In genomic region chr1:8343044-8343443, GRCh38 we compare ENCODE assay signal across 12 cellular contexts. TPM values are rescaled to one million over a fixed set of nuclear protein-coding genes. Genes with fewer than 3 reads are reported as not detected.
DNase-seq lines count a peak whose midpoint lies in the region; ATAC-seq and TF ChIP-seq lines count a peak whose summit lies in the region.
"Had no signal": no experiment of that assay in that cellular context is flagged by ENCODE, and none has a peak within 500 bp of the region (broad histone marks: within the 10 kb centered on the region; RNA-seq: fewer than 3 reads in every experiment).

No MANE protein-coding gene starts in this region.

- no peak for DNase-seq in RWPE1 (ENCODE audit: low spot score)
- no peak for DNase-seq in tibial nerve (ENCODE audit: low spot score in 2 of 2)
- no peak for DNase-seq in SW480 (ENCODE audit: low spot score)
- DNase-seq in NCI-H446 treated with DMSO at 0.1 percent for 48 hours (lab: John Stamatoyannopoulos, UW) = no peak
- DNase-seq in NCI-H748 (lab: John Stamatoyannopoulos, UW; ENCODE audit: unreplicated experiment) = no peak
- no peak for DNase-seq in NCI-H146 (lab: John Stamatoyannopoulos, UW)
- DNase-seq: occipital lobe; SHP77; stimulated activated CD4-positive, alpha-beta T cell treated with anti-CD3 and anti-CD28 coated beads, Interleukin-4, amount 100 ng/mL, for 1 hour; stimulated activated naive CD4-positive, alpha-beta T cell had no signal

- CTCF ChIA-PET in RWPE1 (lab: Yijun Ruan, JAX) = interaction anchor here (0.6 to 1.4 kb wide), 5 partner anchors 14 to 367 kb away, joined by 3 to 7 read pairs (median 3); no protein-coding TSS in a partner anchor

- peak; percentile 14 for ATAC-seq in esophagus mucosa

- no peak for TF ChIP-seq POLR2A in tibial nerve (IDR thresholded peaks at IDR 0.05)

- peaks cover 0 to 13% (median 6%) of the 10 kb centered on the region in 4 donors for H3K4me1 ChIP-seq in tibial nerve

- no peaks in the 10 kb centered on the region for H3K9me3 Mint-ChIP-seq in nephron

- no peak for TF ChIP-seq EP300 in tibial nerve (IDR thresholded peaks at IDR 0.05)

- H3K27me3 Mint-ChIP-seq in nephron (ENCODE audit: low read depth) = peaks cover 6% of the 10 kb centered on the region

- H3K4me3 Mint-ChIP-seq in nephron = peak overlapping the region in 2 of 3 experiments; percentile 48 to 54

- H3K36me3 Mint-ChIP-seq in nephron (ENCODE audit: low read depth) = peaks cover 16% of the 10 kb centered on the region

- H3K4me3 ChIP-seq in tibial nerve = peak overlapping the region in 1 of 4 donors; percentile 23

- no peaks in the 10 kb centered on the region for H3K9me3 ChIP-seq in tibial nerve

- peaks cover 25% of the 10 kb centered on the region for H3K4me1 Mint-ChIP-seq in nephron

- H3K27ac Mint-ChIP-seq in nephron = peak overlapping the region; percentile 82 to 83 (median 82)

- no peak for TF ChIP-seq CTCF in RWPE1 (conservative IDR thresholded peaks at IDR 0.05; ENCODE audit: low read depth)
- TF ChIP-seq CTCF in nephron (IDR thresholded peaks at IDR 0.05; ENCODE audit: unreplicated experiment in 3 of 3) = no peak
- no peak for TF ChIP-seq CTCF in tibial nerve (IDR thresholded peaks at IDR 0.05)

- H3K27ac ChIP-seq in RWPE1 (peak overlapping the region; percentile 74), tibial nerve (peak overlapping the region; percentile 71 to 86 (median 78))

- POLR2A ChIA-PET in RWPE1 (lab: Yijun Ruan, JAX; ENCODE audit: low non-redundant PET) = interaction anchor here (1.0 kb wide), 1 partner anchor 384 kb away, joined by 3 read pairs; no protein-coding TSS in a partner anchor

- 50 to 54% methylated on average over 10 to 11 of the region's 11 CpGs for WGBS in tibial nerve, 2 donors

- peaks cover 0 to 16% (median 0%) of the 10 kb centered on the region in 3 donors for H3K36me3 ChIP-seq in tibial nerve

- H3K27me3 ChIP-seq in tibial nerve = no peaks in the 10 kb centered on the region

RNA-seq across cellular contexts. Expression of gene SLC45A1, which starts 25.1 kb away (rescaled TPM):
- total RNA-seq in esophagus mucosa (0.20 TPM), tibial nerve (10 to 100 TPM in 1 of 4 donors, 1 to 10 TPM in 3; 5.4 to 15.1 (median 7.6) TPM)
